ENCODE assay signal across 7 cellular contexts in genomic region chr3:157127831-157128767, GRCh38. TPM values are rescaled to one million over a fixed set of nuclear protein-coding genes. Genes with fewer than 3 reads are reported as not detected.
DNase-seq lines count a peak whose midpoint lies in the region; ATAC-seq, FAIRE-seq and TF ChIP-seq lines count a peak whose summit lies in the region.

No MANE protein-coding gene starts in this region.

- in situ Hi-C loops in transverse colon (cut with MboI; ENCODE audit: low pct_ligation_motif_present in 1 of 4, low pct_unique_long_range_greater_than_20kb in 1 of 4, low sequenced_read_pairs in 3 of 4) = no loop called here
- in situ Hi-C loops in HAP-1 (cut with MboI; ENCODE audit: low sequenced_read_pairs) = loop anchor here (25.0 kb wide), 1 partner anchor 1116 kb away; no protein-coding TSS in a partner anchor

- no peaks in the 10 kb centered on the region for H4K20me1 ChIP-seq in MM.1S (ENCODE audit: insufficient read depth, low read length)
- no peaks in the 10 kb centered on the region for H4K20me1 ChIP-seq in endothelial cell of umbilical vein (replicated peaks; ENCODE audit: control insufficient read depth, extremely low read depth, insufficient read depth, low read length)
- H4K20me1 ChIP-seq in osteoblast (ENCODE audit: insufficient read depth, low read length) = no peaks in the 10 kb centered on the region

- no peaks in the 10 kb centered on the region for H3K9me3 ChIP-seq in MM.1S (replicated peaks; ENCODE audit: insufficient read depth, low read length)
- H3K9me3 ChIP-seq in endothelial cell of umbilical vein (replicated peaks; ENCODE audit: control insufficient read depth, insufficient read depth, low read length) = no peaks in the 10 kb centered on the region
- H3K9me3 ChIP-seq in osteoblast (ENCODE audit: low read depth, low read length) = no peaks in the 10 kb centered on the region
- no peaks in the 10 kb centered on the region for H3K9me3 ChIP-seq in transverse colon
- H3K9me3 ChIP-seq in HAP-1 = no peaks in the 10 kb centered on the region

- H3K9ac ChIP-seq in MM.1S (ENCODE audit: low read length) (no peak overlapping the region), endothelial cell of umbilical vein (replicated peaks; ENCODE audit: extremely low read depth, insufficient read depth, low read length) (no peak overlapping the region)

- H3K36me3 ChIP-seq in MM.1S (replicated peaks; ENCODE audit: insufficient read depth, low read length) = no peaks in the 10 kb centered on the region
- H3K36me3 ChIP-seq in endothelial cell of umbilical vein (ENCODE audit: control insufficient read depth in 2 of 2, extremely low read depth in 1 of 2, insufficient read depth in 2 of 2, low read length in 2 of 2) = no peaks in the 10 kb centered on the region
- no peaks in the 10 kb centered on the region for H3K36me3 ChIP-seq in osteoblast (ENCODE audit: insufficient read depth, low read length)
- no peaks in the 10 kb centered on the region for H3K36me3 ChIP-seq in transverse colon
- no peaks in the 10 kb centered on the region for H3K36me3 ChIP-seq in HAP-1 (replicated peaks)

- peak overlapping the region; percentile 37 for H2AFZ ChIP-seq in MM.1S (ENCODE audit: low read length)
- H2AFZ ChIP-seq in endothelial cell of umbilical vein (ENCODE audit: low read depth, low read length) = peak overlapping the region; percentile 66
- H2AFZ ChIP-seq in osteoblast (ENCODE audit: low read length) = peak overlapping the region; percentile 36

- ATAC-seq in GM19463 (IDR thresholded peaks at IDR 0.05; ENCODE audit: unreplicated experiment) = peak; percentile 55
- ATAC-seq in activated CD8-positive, alpha-beta T cell treated with anti-CD3 and anti-CD28 coated beads for 36 hours = peak; percentile 87

- no peaks in the 10 kb centered on the region for H3K36me3 Mint-ChIP-seq in activated CD8-positive, alpha-beta T cell treated with anti-CD3 and anti-CD28 coated beads for 36 hours (ENCODE audit: low read depth)

- no peaks in the 10 kb centered on the region for H3K9me1 ChIP-seq in endothelial cell of umbilical vein (replicated peaks; ENCODE audit: control insufficient read depth, extremely low read depth, insufficient read depth, low read length)

- dilution Hi-C loops in endothelial cell of umbilical vein (cut with MboI; ENCODE audit: extremely low pct_ligation_motif_present, low sequenced_read_pairs) = loop anchor here (25.0 kb wide), 1 partner anchor 441 kb away; no protein-coding TSS in a partner anchor

- CTCF ChIA-PET in activated CD8-positive, alpha-beta T cell treated with anti-CD3 and anti-CD28 coated beads for 36 hours (lab: Charles Lee) = interaction anchor here (0.6 to 8.1 kb wide), 9 partner anchors 10 to 1321 kb away, joined by 3 to 84 read pairs (median 3); no protein-coding TSS in a partner anchor
- CTCF ChIA-PET in endothelial cell of umbilical vein (lab: Charles Lee) = interaction anchor here (0.7 to 5.2 kb wide), 7 partner anchors 10 to 976 kb away, joined by 3 to 26 read pairs (median 6); no protein-coding TSS in a partner anchor

- POLR2A ChIA-PET in activated CD8-positive, alpha-beta T cell treated with anti-CD3 and anti-CD28 coated beads for 36 hours (lab: Charles Lee) = interaction anchor here (0.7 to 4.6 kb wide), 10 partner anchors 11 to 312 kb away, joined by 3 to 32 read pairs (median 4); partner anchors contain the start of gene CCNL1
- POLR2A ChIA-PET in endothelial cell of umbilical vein (lab: Charles Lee) = interaction anchor here (1.0 kb wide), 1 partner anchor 40 kb away, joined by 4 read pairs; no protein-coding TSS in a partner anchor

- TF ChIP-seq POLR2A in endothelial cell of umbilical vein (IDR thresholded peaks at IDR 0.05; ENCODE audit: low read depth, low read length) (no peak), transverse colon (IDR thresholded peaks at IDR 0.05) (no peak)

- H3K27ac Mint-ChIP-seq in activated CD8-positive, alpha-beta T cell treated with anti-CD3 and anti-CD28 coated beads for 36 hours = peak overlapping the region; percentile 96

- BruUV-seq in endothelial cell of umbilical vein (replicated peaks; lab: Mats Ljungman, UMichigan) = no TSS peak

- H3K27me3 ChIP-seq in MM.1S (replicated peaks; ENCODE audit: insufficient read depth, low read length) (no peaks in the 10 kb centered on the region), endothelial cell of umbilical vein (ENCODE audit: control insufficient read depth in 2 of 2, insufficient read depth in 2 of 2, low read length in 2 of 2) (no peaks in the 10 kb centered on the region), osteoblast (ENCODE audit: insufficient read depth, low read length) (no peaks in the 10 kb centered on the region), transverse colon (no peaks in the 10 kb centered on the region), HAP-1 (ENCODE audit: low read depth) (no peaks in the 10 kb centered on the region)

- H3K4me3 ChIP-seq in MM.1S (ENCODE audit: low read length) (no peak overlapping the region), endothelial cell of umbilical vein (replicated peaks in 1 of 3; ENCODE audit: insufficient read depth in 1 of 3, low read depth in 1 of 3, low read length in 3 of 3) (no peak overlapping the region), osteoblast (ENCODE audit: insufficient read depth, low read length) (no peak overlapping the region), transverse colon (no peak overlapping the region), HAP-1 (no peak overlapping the region)

- H3K9me2 ChIP-seq in MM.1S (replicated peaks; ENCODE audit: insufficient read depth, low read length) = no peaks in the 10 kb centered on the region

- H3K4me1 Mint-ChIP-seq in activated CD8-positive, alpha-beta T cell treated with anti-CD3 and anti-CD28 coated beads for 36 hours (ENCODE audit: low read depth) = peaks cover 66% of the 10 kb centered on the region

- TF ChIP-seq CTCF in MM.1S (IDR thresholded peaks at IDR 0.05; ENCODE audit: low read length) (no peak), endothelial cell of umbilical vein (IDR thresholded peaks at IDR 0.05; ENCODE audit: extremely low read depth in 1 of 2, insufficient read depth in 1 of 2, low read depth in 1 of 2, low read length in 2 of 2) (no peak), osteoblast (IDR thresholded peaks at IDR 0.05; ENCODE audit: extremely low read depth, low read depth, low read length) (no peak), transverse colon (IDR thresholded peaks at IDR 0.05) (no peak)
- TF ChIP-seq CTCF in activated CD8-positive, alpha-beta T cell treated with anti-CD3 and anti-CD28 coated beads for 36 hours (IDR thresholded peaks at IDR 0.05) = no peak

- H3K9me3 Mint-ChIP-seq in activated CD8-positive, alpha-beta T cell treated with anti-CD3 and anti-CD28 coated beads for 36 hours = no peaks in the 10 kb centered on the region

- 46 to 59% methylated on average over 3 to 8 of the region's 8 CpGs for WGBS in transverse colon (ENCODE audit: low coverage in 1 of 2), 2 donors

- H3K79me2 ChIP-seq in MM.1S (ENCODE audit: low read length) (no peaks in the 10 kb centered on the region), endothelial cell of umbilical vein (ENCODE audit: control insufficient read depth, insufficient read depth, low read length) (no peaks in the 10 kb centered on the region), osteoblast (ENCODE audit: insufficient read depth, low read length) (no peaks in the 10 kb centered on the region)

- H3K27ac ChIP-seq in MM.1S (ENCODE audit: low read length) (no peak overlapping the region), endothelial cell of umbilical vein (ENCODE audit: insufficient read depth, low read depth, low read length) (peak overlapping the region; percentile 60), osteoblast (ENCODE audit: low read depth, low read length) (peak overlapping the region; percentile 91), transverse colon (peak overlapping the region; percentile 91 to 94 (median 92))

- DNase-seq in MM.1S (peak; percentile 32), endothelial cell of umbilical vein (ENCODE audit: low read depth, low spot score) (peak; percentile 60), osteoblast (ENCODE audit: insufficient read length, low spot score, missing footprints) (peak; percentile 95), transverse colon (no peak), HAP-1 (ENCODE audit: low spot score in 2 of 2) (no peak)
- DNase-seq in activated CD8-positive, alpha-beta T cell treated with anti-CD3 and anti-CD28 coated beads for 36 hours = peak; percentile 91

- TF ChIP-seq EP300 in transverse colon (IDR thresholded peaks at IDR 0.05; ENCODE audit: low read depth) = no peak

- H3K4me3 Mint-ChIP-seq in activated CD8-positive, alpha-beta T cell treated with anti-CD3 and anti-CD28 coated beads for 36 hours = peak overlapping the region; percentile 50

- H3K4me1 ChIP-seq in MM.1S (ENCODE audit: low read length) (peaks cover 24% of the 10 kb centered on the region), endothelial cell of umbilical vein (ENCODE audit: control insufficient read depth, extremely low read depth, insufficient read depth, low read length) (peaks cover 39% of the 10 kb centered on the region), osteoblast (ENCODE audit: insufficient read depth, low read length) (peaks cover 62% of the 10 kb centered on the region), transverse colon (peaks cover 24 to 68% (median 48%) of the 10 kb centered on the region in 4 donors), HAP-1 (peaks cover 8% of the 10 kb centered on the region)

- 0 out of 2 replicates have a peak overlapping the region, but pooled peaks have one; percentile 1 for H3K4me2 ChIP-seq in MM.1S (ENCODE audit: low read depth, low read length)
- H3K4me2 ChIP-seq in endothelial cell of umbilical vein (ENCODE audit: insufficient read depth, low read length) = peak overlapping the region; percentile 19
- peak overlapping the region; percentile 53 for H3K4me2 ChIP-seq in osteoblast (ENCODE audit: insufficient read depth, low read length)

- intact Hi-C loops in activated CD8-positive, alpha-beta T cell treated with anti-CD3 and anti-CD28 coated beads for 36 hours (cut with micrococcal nuclease) = loop anchor here (2.0 to 10.0 kb wide), 2 partner anchors 39 to 313 kb away; no protein-coding TSS in a partner anchor
- intact Hi-C loops in endothelial cell of umbilical vein (cut with micrococcal nuclease) = loop anchor here (2.0 kb wide), 1 partner anchor 301 kb away; the partner anchor contains the start of gene LEKR1
- intact Hi-C loops in transverse colon (cut with DNase I; ENCODE audit: low total_unique reads) = no loop called here

- FAIRE-seq in endothelial cell of umbilical vein (lab: Jason Lieb, UNC) = peak; percentile 71

- no peaks in the 10 kb centered on the region for H3K27me3 Mint-ChIP-seq in activated CD8-positive, alpha-beta T cell treated with anti-CD3 and anti-CD28 coated beads for 36 hours

- no peaks in the 10 kb centered on the region for H3F3A ChIP-seq in MM.1S (ENCODE audit: insufficient read depth, low read length)

RNA-seq across cellular contexts. Expression of gene CCNL1, which starts 31.8 kb away (rescaled TPM):
- 100 to 1,000 TPM; 180 to 191 TPM for total RNA-seq in activated CD8-positive, alpha-beta T cell treated with anti-CD3 and anti-CD28 coated beads for 36 hours
- 116 and 119 TPM in 2 replicates for total RNA-seq in endothelial cell of umbilical vein
- 133 and 137 TPM in 2 replicates for polyA plus RNA-seq in endothelial cell of umbilical vein
- 28.4 and 47.3 TPM in 2 replicates for polyA plus RNA-seq in endothelial cell of umbilical vein (2011; cell fraction: cytosol; rRNA removed)
- 1,015 and 1,126 TPM in 2 replicates for polyA plus RNA-seq in endothelial cell of umbilical vein (2011; cell fraction: nucleus; rRNA removed)
- polyA plus RNA-seq in endothelial cell of umbilical vein (2012) = 57.6 and 65.6 TPM in 2 replicates
- 177 and 210 TPM in 2 replicates for polyA minus RNA-seq in endothelial cell of umbilical vein
- 46.1 TPM for polyA minus RNA-seq in endothelial cell of umbilical vein (2011; cell fraction: cytosol; rRNA and poly(A)+ RNA removed)
- polyA minus RNA-seq in endothelial cell of umbilical vein (2011; cell fraction: nucleus; rRNA and poly(A)+ RNA removed) = 995 and 1,041 TPM in 2 replicates
- 157 and 194 TPM in 2 replicates for total RNA-seq in osteoblast
- total RNA-seq in transverse colon = 100 to 1,000 TPM; 288 to 422 (median 308) TPM

Comparison
In these comparisons a context has a peak if more than half of its experiments do, and no peak if none do; other contexts are left out.
1. DNase-seq: peak in MM.1S (single experiment), activated CD8-positive, alpha-beta T cell treated with anti-CD3 and anti-CD28 coated beads for 36 hours (single experiment), endothelial cell of umbilical vein (single experiment) and osteoblast (single experiment); none in transverse colon (single experiment) and HAP-1 (0 of 2).
2. H3K4me2 ChIP-seq: peak in every context shown above with its lines; median percentile 53 in osteoblast; 19 in endothelial cell of umbilical vein; 1 in MM.1S.
3. Peak in every context shown above with its lines, with median percentiles within 50 percentile points of each other: H2AFZ ChIP-seq.